Comparison of ENCODE assay signal across 10 cellular contexts in genomic region chr16:3029499-3030127, GRCh38. TPM values are rescaled to one million over a fixed set of nuclear protein-coding genes. Genes with fewer than 3 reads are reported as not detected.
DNase-seq lines count a peak whose midpoint lies in the region; ATAC-seq, FAIRE-seq and TF ChIP-seq lines count a peak whose summit lies in the region.
"Had no signal": no experiment of that assay in that cellular context is flagged by ENCODE, and none has a peak within 500 bp of the region (broad histone marks: within the 10 kb centered on the region; RNA-seq: fewer than 3 reads in every experiment).

No MANE protein-coding gene starts in this region.

- peaks cover 8% of the 10 kb centered on the region for H3K79me2 ChIP-seq in hepatocyte

- no peak overlapping the region for H3K4me2 ChIP-seq in A549
- no peak overlapping the region for H3K4me2 ChIP-seq in hepatocyte

- TF ChIP-seq CTCF in A549 (IDR thresholded peaks at IDR 0.05) (no peak), GM13976 (IDR thresholded peaks at IDR 0.05; ENCODE audit: borderline replicate concordance, control extremely low read depth, extremely low read depth, insufficient read depth, missing control alignments) (no peak), hepatocyte (IDR thresholded peaks at IDR 0.05; ENCODE audit: poor library complexity) (no peak)

- H2AFZ ChIP-seq in hepatocyte = no peak overlapping the region

- H3K27me3 Mint-ChIP-seq in activated T-cell treated with anti-CD3 and anti-CD28 coated beads, Interleukin-2, amount 50 U/mL, for 72 hours (ENCODE audit: low read depth) = peaks cover 57% of the 10 kb centered on the region

- H3K36me3 Mint-ChIP-seq in activated T-cell treated with anti-CD3 and anti-CD28 coated beads, Interleukin-2, amount 50 U/mL, for 72 hours (ENCODE audit: insufficient read depth in 2 of 2) = peaks cover 0 to 5% of the 10 kb centered on the region in 2 donors

- ATAC-seq in A549 (no peak), HG03097 (IDR thresholded peaks at IDR 0.05; ENCODE audit: low FRiP score, unreplicated experiment) (no peak)
- ATAC-seq in activated T-cell treated with anti-CD3 and anti-CD28 coated beads, Interleukin-2, amount 50 U/mL, for 72 hours (replicated peaks in 1 of 2) = peak; percentile 67 to 68

- no peak for TF ChIP-seq RAD21 in A549 (conservative IDR thresholded peaks at IDR 0.05 in 1 of 2, IDR thresholded peaks at IDR 0.05 in 1 of 2)

- no peaks in the 10 kb centered on the region for H3K9me3 Mint-ChIP-seq in activated T-cell treated with anti-CD3 and anti-CD28 coated beads, Interleukin-2, amount 50 U/mL, for 72 hours

- no peaks in the 10 kb centered on the region for H3K27me3 ChIP-seq in hepatocyte

- no peak for DNase-seq in A549 (ENCODE audit: low read depth in 1 of 2, low spot score in 1 of 2)
- DNase-seq in GM13976 (ENCODE audit: low spot score) = peak; percentile 71
- DNase-seq in activated T-cell treated with anti-CD3 and anti-CD28 coated beads, Interleukin-2, amount 50 U/mL, for 72 hours = peak; percentile 65 to 75
- peak; percentile 10 for DNase-seq in hepatocyte (ENCODE audit: low spot score)
- no peak for DNase-seq in epidermal melanocyte (ENCODE audit: insufficient read length, low spot score)
- DNase-seq in anterior cingulate cortex (lab: John Stamatoyannopoulos, UW) = no peak
- no peak for DNase-seq in HuH-7 (ENCODE audit: low spot score)

- peak overlapping the region; percentile 69 to 84 for H3K4me3 Mint-ChIP-seq in activated T-cell treated with anti-CD3 and anti-CD28 coated beads, Interleukin-2, amount 50 U/mL, for 72 hours

- POLR2A ChIA-PET in A549 (lab: Yijun Ruan, JAX) = interaction anchor here (2.0 to 3.8 kb wide), 3 partner anchors 9 to 26 kb away, joined by 7 to 40 read pairs (median 13); partner anchors contain the start of gene TNFRSF12A

- H3K4me1 ChIP-seq in A549 (peaks cover 15% of the 10 kb centered on the region), hepatocyte (ENCODE audit: insufficient read depth) (peaks cover 6% of the 10 kb centered on the region)

- 92% methylated on average over 52 of the region's 55 CpGs for WGBS in A549 (ENCODE audit: missing lambda C conversion rate)
- 94% methylated on average over 32 of the region's 55 CpGs for WGBS in hepatocyte (ENCODE audit: low lambda C conversion rate, missing lambda C conversion rate)

- peaks cover 37% of the 10 kb centered on the region for H3K4me1 Mint-ChIP-seq in activated T-cell treated with anti-CD3 and anti-CD28 coated beads, Interleukin-2, amount 50 U/mL, for 72 hours (ENCODE audit: low read depth)

- H3K4me3 ChIP-seq in A549 (no peak overlapping the region), hepatocyte (no peak overlapping the region)

- CTCF ChIA-PET in A549 (lab: Yijun Ruan, JAX) = interaction anchor here (1.3 to 11.0 kb wide), 11 partner anchors 10 to 113 kb away, joined by 3 to 214 read pairs (median 20); partner anchors contain the start of genes BICDL2, CLDN6, CLDN9 and TNFRSF12A

- peaks cover 5% of the 10 kb centered on the region for H4K20me1 ChIP-seq in hepatocyte (ENCODE audit: insufficient read depth, poor library complexity, severe bottlenecking)

- no peak for TF ChIP-seq POLR2A in A549 (IDR thresholded peaks at IDR 0.05; ENCODE audit: low read length)

- H3K9me3 ChIP-seq in A549 (no peaks in the 10 kb centered on the region), hepatocyte (ENCODE audit: low read depth) (no peaks in the 10 kb centered on the region)
- H3K9me3 ChIP-seq: right atrium auricular region had no signal

- H3K27ac Mint-ChIP-seq in activated T-cell treated with anti-CD3 and anti-CD28 coated beads, Interleukin-2, amount 50 U/mL, for 72 hours = no peak overlapping the region

- no peak for TF ChIP-seq EP300 in A549 (IDR thresholded peaks at IDR 0.05)

- in situ Hi-C loops in GM13976 (cut with MboI; ENCODE audit: low sequenced_read_pairs, unreplicated experiment) = no loop called here

- H3K36me3 ChIP-seq in hepatocyte (replicated peaks; ENCODE audit: insufficient read depth, low read depth) = no peaks in the 10 kb centered on the region

- H3K9me2 ChIP-seq in hepatocyte (replicated peaks; ENCODE audit: insufficient read depth) = no peaks in the 10 kb centered on the region

- H3K27ac ChIP-seq in A549 = no peak overlapping the region
- H3K27ac ChIP-seq in hepatocyte = no peak overlapping the region
- H3K27ac ChIP-seq: right atrium auricular region had no signal

- FAIRE-seq in A549 (lab: Jason Lieb, UNC) = no peak
- FAIRE-seq: urothelium cell line had no signal

TF ChIP-seq in A549, 52 proteins besides CTCF, POLR2A, EP300 and RAD21:
- TF ChIP-seq, protein P1, sequence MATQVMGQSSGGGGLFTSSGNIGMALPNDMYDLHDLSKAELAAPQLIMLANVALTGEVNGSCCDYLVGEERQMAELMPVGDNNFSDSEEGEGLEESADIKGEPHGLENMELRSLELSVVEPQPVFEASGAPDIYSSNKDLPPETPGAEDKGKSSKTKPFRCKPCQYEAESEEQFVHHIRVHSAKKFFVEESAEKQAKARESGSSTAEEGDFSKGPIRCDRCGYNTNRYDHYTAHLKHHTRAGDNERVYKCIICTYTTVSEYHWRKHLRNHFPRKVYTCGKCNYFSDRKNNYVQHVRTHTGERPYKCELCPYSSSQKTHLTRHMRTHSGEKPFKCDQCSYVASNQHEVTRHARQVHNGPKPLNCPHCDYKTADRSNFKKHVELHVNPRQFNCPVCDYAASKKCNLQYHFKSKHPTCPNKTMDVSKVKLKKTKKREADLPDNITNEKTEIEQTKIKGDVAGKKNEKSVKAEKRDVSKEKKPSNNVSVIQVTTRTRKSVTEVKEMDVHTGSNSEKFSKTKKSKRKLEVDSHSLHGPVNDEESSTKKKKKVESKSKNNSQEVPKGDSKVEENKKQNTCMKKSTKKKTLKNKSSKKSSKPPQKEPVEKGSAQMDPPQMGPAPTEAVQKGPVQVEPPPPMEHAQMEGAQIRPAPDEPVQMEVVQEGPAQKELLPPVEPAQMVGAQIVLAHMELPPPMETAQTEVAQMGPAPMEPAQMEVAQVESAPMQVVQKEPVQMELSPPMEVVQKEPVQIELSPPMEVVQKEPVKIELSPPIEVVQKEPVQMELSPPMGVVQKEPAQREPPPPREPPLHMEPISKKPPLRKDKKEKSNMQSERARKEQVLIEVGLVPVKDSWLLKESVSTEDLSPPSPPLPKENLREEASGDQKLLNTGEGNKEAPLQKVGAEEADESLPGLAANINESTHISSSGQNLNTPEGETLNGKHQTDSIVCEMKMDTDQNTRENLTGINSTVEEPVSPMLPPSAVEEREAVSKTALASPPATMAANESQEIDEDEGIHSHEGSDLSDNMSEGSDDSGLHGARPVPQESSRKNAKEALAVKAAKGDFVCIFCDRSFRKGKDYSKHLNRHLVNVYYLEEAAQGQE (IDR thresholded peaks at IDR 0.05) = no peak
- TF ChIP-seq HEYL (CRISPR knock-in tag; IDR thresholded peaks at IDR 0.05) (no peak), POLR2AphosphoS2 (conservative IDR thresholded peaks at IDR 0.05; ENCODE audit: low read length) (peak; percentile 40)

RNA-seq across cellular contexts. Expression of gene THOC6, which starts 5.8 kb away (rescaled TPM):
- polyA plus RNA-seq in A549 (2011; rRNA removed) (31.8 and 32.5 TPM in 2 replicates), A549 (2017; fragmentation: RNase III; extraction: RNeasy Plus Mini Kit Qiagen cat#74134 plus additional on column Dnase treatment) (48.7 to 56.5 TPM (median 53.2 TPM) in 3 replicates), hepatocyte (79.4 and 86.2 TPM in 2 replicates)
- 72.2 and 84.2 TPM in 2 replicates for polyA plus RNA-seq in A549 (2012; cell fraction: cytosol; rRNA removed)
- polyA plus RNA-seq in A549 (2012; cell fraction: nucleus; rRNA removed) = 171 and 186 TPM in 2 replicates
- polyA minus RNA-seq in A549 (2011; rRNA and poly(A)+ RNA removed) = 41.4 and 51.4 TPM in 2 replicates
- 10 to 100 TPM; 49.1 to 50.9 TPM for total RNA-seq in activated T-cell treated with anti-CD3 and anti-CD28 coated beads, Interleukin-2, amount 50 U/mL, for 72 hours
- total RNA-seq in hepatocyte = 35.6 and 41.2 TPM in 2 replicates

RNA-seq across cellular contexts. Expression of gene HCFC1R1, which starts 5.9 kb away (rescaled TPM):
- polyA plus RNA-seq in A549 (2011; rRNA removed) (46.4 and 60.3 TPM in 2 replicates), A549 (2017; fragmentation: RNase III; extraction: RNeasy Plus Mini Kit Qiagen cat#74134 plus additional on column Dnase treatment) (131 to 199 TPM (median 179 TPM) in 3 replicates), hepatocyte (158 and 201 TPM in 2 replicates)
- 128 and 183 TPM in 2 replicates for polyA plus RNA-seq in A549 (2012; cell fraction: cytosol; rRNA removed)
- 74.6 and 88.1 TPM in 2 replicates for polyA plus RNA-seq in A549 (2012; cell fraction: nucleus; rRNA removed)
- polyA minus RNA-seq in A549 (2011; rRNA and poly(A)+ RNA removed) = 39.3 and 47.7 TPM in 2 replicates
- 10 to 100 TPM; 27.6 to 32.8 TPM for total RNA-seq in activated T-cell treated with anti-CD3 and anti-CD28 coated beads, Interleukin-2, amount 50 U/mL, for 72 hours
- 19.7 and 35.7 TPM in 2 replicates for total RNA-seq in hepatocyte

RNA-seq across cellular contexts. Expression of gene BICDL2, which starts 7.1 kb away (rescaled TPM):
- polyA plus RNA-seq in A549 (2011; rRNA removed) = not detected in 2 replicates
- 0.03 TPM in 1 of 2 replicates, not detected in the other for polyA plus RNA-seq in A549 (2012; cell fraction: cytosol; rRNA removed)
- 0.04 and 0.06 TPM in 2 replicates for polyA plus RNA-seq in A549 (2012; cell fraction: nucleus; rRNA removed)
- polyA plus RNA-seq in A549 (2017; fragmentation: RNase III; extraction: RNeasy Plus Mini Kit Qiagen cat#74134 plus additional on column Dnase treatment) = not detected in 3 replicates
- not detected in 2 replicates for polyA minus RNA-seq in A549 (2011; rRNA and poly(A)+ RNA removed)
- total RNA-seq in activated T-cell treated with anti-CD3 and anti-CD28 coated beads, Interleukin-2, amount 50 U/mL, for 72 hours = under 1 TPM in 1 of 2 donors, not detected in 1; 0.30 TPM
- 10.0 and 12.3 TPM in 2 replicates for total RNA-seq in hepatocyte
- 11.8 and 12.8 TPM in 2 replicates for polyA plus RNA-seq in hepatocyte

RNA-seq across cellular contexts. Expression of gene TNFRSF12A, which starts 9.4 kb away (rescaled TPM):
- polyA plus RNA-seq in A549 (2011; rRNA removed) (89.0 and 111 TPM in 2 replicates), A549 (2017; fragmentation: RNase III; extraction: RNeasy Plus Mini Kit Qiagen cat#74134 plus additional on column Dnase treatment) (295 to 325 TPM (median 314 TPM) in 3 replicates), hepatocyte (385 and 452 TPM in 2 replicates)
- polyA plus RNA-seq in A549 (2012; cell fraction: cytosol; rRNA removed) = 356 and 491 TPM in 2 replicates
- 495 and 554 TPM in 2 replicates for polyA plus RNA-seq in A549 (2012; cell fraction: nucleus; rRNA removed)
- polyA minus RNA-seq in A549 (2011; rRNA and poly(A)+ RNA removed) = 47.6 and 67.3 TPM in 2 replicates
- total RNA-seq in activated T-cell treated with anti-CD3 and anti-CD28 coated beads, Interleukin-2, amount 50 U/mL, for 72 hours = 1 to 10 TPM; 3.9 to 4.0 TPM
- 126 and 127 TPM in 2 replicates for total RNA-seq in hepatocyte

RNA-seq across cellular contexts. Expression of gene CLDN6, which starts 11.6 kb away (rescaled TPM):
- polyA plus RNA-seq in A549 (2011; rRNA removed) = 0.11 TPM in 1 of 2 replicates, not detected in the other
- 0.12 and 0.18 TPM in 2 replicates for polyA plus RNA-seq in A549 (2012; cell fraction: cytosol; rRNA removed)
- polyA plus RNA-seq in A549 (2012; cell fraction: nucleus; rRNA removed) = 0.34 and 0.35 TPM in 2 replicates
- 0.13 to 0.25 TPM (median 0.20 TPM) in 3 replicates for polyA plus RNA-seq in A549 (2017; fragmentation: RNase III; extraction: RNeasy Plus Mini Kit Qiagen cat#74134 plus additional on column Dnase treatment)
- polyA minus RNA-seq in A549 (2011; rRNA and poly(A)+ RNA removed) = 0.24 and 1.0 TPM in 2 replicates
- not detected for total RNA-seq in activated T-cell treated with anti-CD3 and anti-CD28 coated beads, Interleukin-2, amount 50 U/mL, for 72 hours
- total RNA-seq in hepatocyte = 258 and 297 TPM in 2 replicates
- polyA plus RNA-seq in hepatocyte = 568 and 574 TPM in 2 replicates
- total RNA-seq: right atrium auricular region had no signal

Comparison
In these comparisons a context has a peak if more than half of its experiments do, and no peak if none do; other contexts are left out.
1. ATAC-seq: peak in activated T-cell treated with anti-CD3 and anti-CD28 coated beads, Interleukin-2, amount 50 U/mL, for 72 hours (2 of 2); none in A549 (0 of 2) and HG03097 (single experiment).
2. DNase-seq: peak in GM13976 (single experiment), activated T-cell treated with anti-CD3 and anti-CD28 coated beads, Interleukin-2, amount 50 U/mL, for 72 hours (2 of 2) and hepatocyte (single experiment); none in A549 (0 of 2), epidermal melanocyte (single experiment), anterior cingulate cortex (0 of 58) and HuH-7 (single experiment).